ENCODE assay signal across 1 cellular context in genomic region chr1:51990478-51990965, GRCh38.
TF ChIP-seq lines count a peak whose summit lies in the region.

RAB3B (minus strand) TSS chr1:51990700; CDS start chr1:51977117, 13,583 bp downstream.

TF ChIP-seq in HepG2, 621 proteins besides CTCF, POLR2A, EP300 and RAD21 (continued from another document):
- TF ChIP-seq THRA (CRISPR knock-in tag; IDR thresholded peaks at IDR 0.05; ENCODE audit: borderline replicate concordance): no peak
- 0 out of 2 replicates have a peak, but pooled peaks have one; percentile 23 for TF ChIP-seq YEATS4 (CRISPR knock-in tag; IDR thresholded peaks at IDR 0.05; ENCODE audit: borderline replicate concordance)
- peak; percentile 85 for TF ChIP-seq ZNF777 (CRISPR knock-in tag; IDR thresholded peaks at IDR 0.05)
- no peak for TF ChIP-seq SP1 (IDR thresholded peaks at IDR 0.05)
- TF ChIP-seq SP1 (CRISPR knock-in tag; IDR thresholded peaks at IDR 0.05): 0 out of 2 replicates have a peak, but pooled peaks have one; percentile 47
- TF ChIP-seq ZC3H4 (CRISPR knock-in tag; IDR thresholded peaks at IDR 0.05; ENCODE audit: borderline replicate concordance): no peak
- TF ChIP-seq UBTF (CRISPR knock-in tag; IDR thresholded peaks at IDR 0.05): peak; percentile 32; the same call in 1 of the 2 replicates
